In genomic region chr6:131685266-131685780, GRCh38 we compare ENCODE assay signal across 12 cellular contexts. TPM values are rescaled to one million over a fixed set of nuclear protein-coding genes. Genes with fewer than 3 reads are reported as not detected.
DNase-seq lines count a peak whose midpoint lies in the region; ATAC-seq and TF ChIP-seq lines count a peak whose summit lies in the region.
"Had no signal": no experiment of that assay in that cellular context is flagged by ENCODE, and none has a peak within 500 bp of the region (broad histone marks: within the 10 kb centered on the region; RNA-seq: fewer than 3 reads in every experiment).

No MANE protein-coding gene starts in this region.

- H3F3A ChIP-seq in GM23338 (replicated peaks; ENCODE audit: low read depth) = no peaks in the 10 kb centered on the region

- no peaks in the 10 kb centered on the region for H3K36me3 Mint-ChIP-seq in GM23338 (ENCODE audit: low read depth)
- H3K36me3 Mint-ChIP-seq in activated T-helper 1 cell treated with anti-CD3 and anti-CD28 coated beads, Interleukin-12 subunit alpha, Interleukin-12 subunit beta, Interleukin-2, Interleukin-4 antibody, amounts not matched to agents 30 ng/mL and 10 ng/mL and 1 ng/mL, durations not matched to agents 14 hours and 24 hours and 36 hours (ENCODE audit: low read depth) = no peaks in the 10 kb centered on the region

- H3K79me2 ChIP-seq in GM23338 (replicated peaks; ENCODE audit: insufficient read depth) = no peaks in the 10 kb centered on the region

- no peak overlapping the region for H3K27ac Mint-ChIP-seq in stimulated activated naive CD8-positive, alpha-beta T cell treated with anti-CD3 and anti-CD28 coated beads, Interleukin-15, amount 100 ng/mL, for 72 hours
- H3K27ac Mint-ChIP-seq in GM23338 = no peak overlapping the region
- no peak overlapping the region for H3K27ac Mint-ChIP-seq in activated T-helper 1 cell treated with anti-CD3 and anti-CD28 coated beads, Interleukin-12 subunit alpha, Interleukin-12 subunit beta, Interleukin-2, Interleukin-4 antibody, amounts not matched to agents 30 ng/mL and 10 ng/mL and 1 ng/mL, durations not matched to agents 14 hours and 24 hours and 36 hours
- H3K27ac Mint-ChIP-seq: endodermal cell had no signal

- no peaks in the 10 kb centered on the region; the same call in 1 of the 2 replicates for H3K9me2 ChIP-seq in GM23338 (ENCODE audit: insufficient read depth)

- H4K20me1 ChIP-seq in GM23338 (replicated peaks; ENCODE audit: insufficient read depth) = no peaks in the 10 kb centered on the region

- no peak overlapping the region for H3K4me3 ChIP-seq in GM23338
- H3K4me3 ChIP-seq in left ventricle myocardium inferior = no peak overlapping the region
- H3K4me3 ChIP-seq: skin epidermis had no signal

- H3K4me1 ChIP-seq in GM23338 (ENCODE audit: insufficient read depth) = peaks cover 15% of the 10 kb centered on the region
- no peaks in the 10 kb centered on the region for H3K4me1 ChIP-seq in left ventricle myocardium inferior

- intact Hi-C loops in activated T-helper 1 cell treated with anti-CD3 and anti-CD28 coated beads, Interleukin-12 subunit alpha, Interleukin-12 subunit beta, Interleukin-2, Interleukin-4 antibody, amounts not matched to agents 30 ng/mL and 10 ng/mL and 1 ng/mL, durations not matched to agents 14 hours and 24 hours and 36 hours (cut with micrococcal nuclease) = loop anchor here (10.0 kb wide), 2 partner anchors 119 to 1061 kb away; partner anchors contain the start of gene ENPP1
- intact Hi-C loops in left ventricle myocardium inferior (cut with micrococcal nuclease) = loop anchor here (10.0 kb wide), 1 partner anchor 209 kb away; no protein-coding TSS in a partner anchor

- H3K4me3 Mint-ChIP-seq in stimulated activated naive CD8-positive, alpha-beta T cell treated with anti-CD3 and anti-CD28 coated beads, Interleukin-15, amount 100 ng/mL, for 72 hours = no peak overlapping the region
- H3K4me3 Mint-ChIP-seq in GM23338 = no peak overlapping the region
- H3K4me3 Mint-ChIP-seq in activated T-helper 1 cell treated with anti-CD3 and anti-CD28 coated beads, Interleukin-12 subunit alpha, Interleukin-12 subunit beta, Interleukin-2, Interleukin-4 antibody, amounts not matched to agents 30 ng/mL and 10 ng/mL and 1 ng/mL, durations not matched to agents 14 hours and 24 hours and 36 hours = no peak overlapping the region
- H3K4me3 Mint-ChIP-seq: endodermal cell had no signal

- TF ChIP-seq CTCF in GM23338 (conservative IDR thresholded peaks at IDR 0.05; ENCODE audit: low read depth in 2 of 2) = no peak
- no peak for TF ChIP-seq CTCF in left ventricle myocardium inferior (IDR thresholded peaks at IDR 0.05; ENCODE audit: borderline replicate concordance)

- H2AFZ ChIP-seq in GM23338 = no peak overlapping the region

- peaks cover 23% of the 10 kb centered on the region for H3K27me3 Mint-ChIP-seq in stimulated activated naive CD8-positive, alpha-beta T cell treated with anti-CD3 and anti-CD28 coated beads, Interleukin-15, amount 100 ng/mL, for 72 hours
- H3K27me3 Mint-ChIP-seq in GM23338 (ENCODE audit: insufficient read depth, low read depth, poor library complexity) = no peaks in the 10 kb centered on the region
- H3K27me3 Mint-ChIP-seq in activated T-helper 1 cell treated with anti-CD3 and anti-CD28 coated beads, Interleukin-12 subunit alpha, Interleukin-12 subunit beta, Interleukin-2, Interleukin-4 antibody, amounts not matched to agents 30 ng/mL and 10 ng/mL and 1 ng/mL, durations not matched to agents 14 hours and 24 hours and 36 hours (ENCODE audit: insufficient read depth) = peaks cover 3% of the 10 kb centered on the region

- H3K27ac ChIP-seq in GM23338 (ENCODE audit: low read depth) = no peak overlapping the region
- H3K27ac ChIP-seq in left ventricle myocardium inferior (replicated peaks) = no peak overlapping the region
- H3K27ac ChIP-seq: skin epidermis had no signal

- H3K4me1 Mint-ChIP-seq in stimulated activated naive CD8-positive, alpha-beta T cell treated with anti-CD3 and anti-CD28 coated beads, Interleukin-15, amount 100 ng/mL, for 72 hours = peaks cover 17% of the 10 kb centered on the region
- H3K4me1 Mint-ChIP-seq in GM23338 = peaks cover 11% of the 10 kb centered on the region
- H3K4me1 Mint-ChIP-seq in activated T-helper 1 cell treated with anti-CD3 and anti-CD28 coated beads, Interleukin-12 subunit alpha, Interleukin-12 subunit beta, Interleukin-2, Interleukin-4 antibody, amounts not matched to agents 30 ng/mL and 10 ng/mL and 1 ng/mL, durations not matched to agents 14 hours and 24 hours and 36 hours (ENCODE audit: low read depth) = peaks cover 33% of the 10 kb centered on the region

- H3K4me2 ChIP-seq in GM23338 = no peak overlapping the region

- H3K27me3 ChIP-seq in GM23338 (ENCODE audit: insufficient read depth) = no peaks in the 10 kb centered on the region
- H3K27me3 ChIP-seq in left ventricle myocardium inferior (ENCODE audit: low read depth) = no peaks in the 10 kb centered on the region

- H3K9me3 ChIP-seq in left ventricle myocardium inferior (replicated peaks) = no peaks in the 10 kb centered on the region

- ATAC-seq in GM21825 (IDR thresholded peaks at IDR 0.05; ENCODE audit: unreplicated experiment) = peak; percentile 68
- ATAC-seq in HG03439 (IDR thresholded peaks at IDR 0.05; ENCODE audit: unreplicated experiment) = peak; percentile 54
- peak; percentile 86 for ATAC-seq in stimulated activated naive CD8-positive, alpha-beta T cell treated with anti-CD3 and anti-CD28 coated beads, Interleukin-15, amount 100 ng/mL, for 72 hours
- no peak for ATAC-seq in GM23338

- DNase-seq in activated T-cell treated with anti-CD3 and anti-CD28 coated beads for 48 hours (ENCODE audit: low read depth) = peak; percentile 9
- no peak for DNase-seq in activated T-cell treated with anti-CD3 and anti-CD28 coated beads, Interleukin-2, amount 50 U/mL, for 1 hour
- DNase-seq in stimulated activated naive CD8-positive, alpha-beta T cell treated with anti-CD3 and anti-CD28 coated beads, Interleukin-15, amount 100 ng/mL, for 72 hours = peak; percentile 6 to 35
- no peak for DNase-seq in GM23338 (ENCODE audit: low spot score)
- no peak for DNase-seq in activated T-helper 1 cell treated with anti-CD3 and anti-CD28 coated beads, Interleukin-12 subunit alpha, Interleukin-12 subunit beta, Interleukin-2, Interleukin-4 antibody, amounts not matched to agents 30 ng/mL and 10 ng/mL and 1 ng/mL, durations not matched to agents 14 hours and 24 hours and 36 hours (ENCODE audit: low spot score)
- DNase-seq in left ventricle myocardium inferior = no peak
- DNase-seq: endodermal cell; stimulated activated naive CD4-positive, alpha-beta T cell had no signal

- H3K36me3 ChIP-seq in GM23338 (ENCODE audit: insufficient read depth) (no peaks in the 10 kb centered on the region), left ventricle myocardium inferior (no peaks in the 10 kb centered on the region)

- peaks cover 0 to 4% of the 10 kb centered on the region in 2 donors for H3K9me3 Mint-ChIP-seq in stimulated activated naive CD8-positive, alpha-beta T cell treated with anti-CD3 and anti-CD28 coated beads, Interleukin-15, amount 100 ng/mL, for 72 hours
- no peaks in the 10 kb centered on the region; the same call in 2 of the 3 replicates for H3K9me3 Mint-ChIP-seq in GM23338
- H3K9me3 Mint-ChIP-seq in activated T-helper 1 cell treated with anti-CD3 and anti-CD28 coated beads, Interleukin-12 subunit alpha, Interleukin-12 subunit beta, Interleukin-2, Interleukin-4 antibody, amounts not matched to agents 30 ng/mL and 10 ng/mL and 1 ng/mL, durations not matched to agents 14 hours and 24 hours and 36 hours = no peaks in the 10 kb centered on the region
- H3K9me3 Mint-ChIP-seq: endodermal cell had no signal

TF ChIP-seq in GM23338, 12 proteins besides CTCF, POLR2A, EP300 and RAD21 (continues in another document):
- TF ChIP-seq ZNF331 (CRISPR knock-in tag; IDR thresholded peaks at IDR 0.05; ENCODE audit: low read depth) (no peak), EZH2 (IDR thresholded peaks at IDR 0.05; ENCODE audit: low read depth, unreplicated experiment) (no peak)

RNA-seq across cellular contexts. Expression of gene OR2A4, which starts 15.9 kb away (rescaled TPM):
- not detected in 2 replicates for total RNA-seq in GM23338 (2014; rRNA removed; shearing (Covaris generic))
- not detected in 2 replicates for polyA plus RNA-seq in GM23338 (2016; fragmentation: Nextera tagmentation; extraction: Ambion mirVana)
- not detected in 2 replicates for total RNA-seq in activated T-helper 1 cell treated with anti-CD3 and anti-CD28 coated beads, Interleukin-12 subunit alpha, Interleukin-12 subunit beta, Interleukin-2, Interleukin-4 antibody, amounts not matched to agents 30 ng/mL and 10 ng/mL and 1 ng/mL, durations not matched to agents 14 hours and 24 hours and 36 hours
- not detected for total RNA-seq in left ventricle myocardium inferior
- total RNA-seq: endodermal cell had no signal

RNA-seq across cellular contexts. Expression of gene CTAGE9, which starts 25.5 kb away (rescaled TPM):
- total RNA-seq in GM23338 (2014; rRNA removed; shearing (Covaris generic)) = 0.10 TPM in 1 of 2 replicates, not detected in the other
- 0.13 TPM in 1 of 2 replicates, not detected in the other for polyA plus RNA-seq in GM23338 (2016; fragmentation: Nextera tagmentation; extraction: Ambion mirVana)
- not detected in 2 replicates for total RNA-seq in activated T-helper 1 cell treated with anti-CD3 and anti-CD28 coated beads, Interleukin-12 subunit alpha, Interleukin-12 subunit beta, Interleukin-2, Interleukin-4 antibody, amounts not matched to agents 30 ng/mL and 10 ng/mL and 1 ng/mL, durations not matched to agents 14 hours and 24 hours and 36 hours
- not detected for total RNA-seq in left ventricle myocardium inferior
- total RNA-seq: endodermal cell had no signal
- polyA plus RNA-seq: AG04450 had no signal

RNA-seq across cellular contexts. Expression of gene ENPP3, which starts 48.2 kb away (rescaled TPM):
- total RNA-seq in GM23338 (2014; rRNA removed; shearing (Covaris generic)) = not detected in 2 replicates
- not detected in 2 replicates for polyA plus RNA-seq in GM23338 (2016; fragmentation: Nextera tagmentation; extraction: Ambion mirVana)
- total RNA-seq in activated T-helper 1 cell treated with anti-CD3 and anti-CD28 coated beads, Interleukin-12 subunit alpha, Interleukin-12 subunit beta, Interleukin-2, Interleukin-4 antibody, amounts not matched to agents 30 ng/mL and 10 ng/mL and 1 ng/mL, durations not matched to agents 14 hours and 24 hours and 36 hours = 5.7 and 6.6 TPM in 2 replicates
- total RNA-seq in left ventricle myocardium inferior = 0.14 TPM
- total RNA-seq: endodermal cell had no signal

RNA-seq across cellular contexts. Expression of gene MED23, which starts 57.3 kb away (rescaled TPM):
- 22.5 and 23.6 TPM in 2 replicates for total RNA-seq in GM23338 (2014; rRNA removed; shearing (Covaris generic))
- 7.3 and 8.6 TPM in 2 replicates for polyA plus RNA-seq in GM23338 (2016; fragmentation: Nextera tagmentation; extraction: Ambion mirVana)
- 34.0 and 36.3 TPM in 2 replicates for total RNA-seq in activated T-helper 1 cell treated with anti-CD3 and anti-CD28 coated beads, Interleukin-12 subunit alpha, Interleukin-12 subunit beta, Interleukin-2, Interleukin-4 antibody, amounts not matched to agents 30 ng/mL and 10 ng/mL and 1 ng/mL, durations not matched to agents 14 hours and 24 hours and 36 hours
- total RNA-seq in left ventricle myocardium inferior = 10.8 TPM

Comparison
In these comparisons a context has a peak if more than half of its experiments do, and no peak if none do; other contexts are left out.
1. DNase-seq: peak in activated T-cell treated with anti-CD3 and anti-CD28 coated beads for 48 hours (single experiment) and stimulated activated naive CD8-positive, alpha-beta T cell treated with anti-CD3 and anti-CD28 coated beads, Interleukin-15, amount 100 ng/mL, for 72 hours (2 of 2); none in activated T-cell treated with anti-CD3 and anti-CD28 coated beads, Interleukin-2, amount 50 U/mL, for 1 hour (single experiment), GM23338 (single experiment), activated T-helper 1 cell treated with anti-CD3 and anti-CD28 coated beads, Interleukin-12 subunit alpha, Interleukin-12 subunit beta, Interleukin-2, Interleukin-4 antibody, amounts not matched to agents 30 ng/mL and 10 ng/mL and 1 ng/mL, durations not matched to agents 14 hours and 24 hours and 36 hours (single experiment) and left ventricle myocardium inferior (single experiment).